1 cellular context compared by ENCODE assay signal in genomic region chr15:83732770-83733169, GRCh38.
TF ChIP-seq lines count a peak whose summit lies in the region.

No MANE protein-coding gene starts in this region.

TF ChIP-seq in HCT116, 20 proteins besides CTCF, POLR2A, EP300 and RAD21:
- TF ChIP-seq JUND (IDR thresholded peaks at IDR 0.05) (no peak), CBX3 (IDR thresholded peaks at IDR 0.05; ENCODE audit: low read depth) (no peak), REST (IDR thresholded peaks at IDR 0.05; ENCODE audit: low read depth) (no peak), ZBTB33 (IDR thresholded peaks at IDR 0.05; ENCODE audit: extremely low read depth, insufficient replicate concordance, low read length) (no peak), ATF3 (IDR thresholded peaks at IDR 0.05) (no peak), TCF7L2 (IDR thresholded peaks at IDR 0.05; ENCODE audit: borderline replicate concordance, extremely low read depth, insufficient read depth, insufficient read length) (no peak), SP1 (IDR thresholded peaks at IDR 0.05; ENCODE audit: low read depth) (no peak), MAX (IDR thresholded peaks at IDR 0.05) (no peak), YY1 (IDR thresholded peaks at IDR 0.05; ENCODE audit: extremely low read depth, insufficient replicate concordance, low read depth, low read length) (no peak), ELF1 (IDR thresholded peaks at IDR 0.05; ENCODE audit: borderline replicate concordance, low read depth) (no peak), ZNF274 (IDR thresholded peaks at IDR 0.05; ENCODE audit: low read depth, low read length) (no peak), EZH2 (IDR thresholded peaks at IDR 0.05) (no peak), CEBPB (IDR thresholded peaks at IDR 0.05; ENCODE audit: low read depth) (no peak), SIN3A (IDR thresholded peaks at IDR 0.05; ENCODE audit: low read depth) (no peak), ZFX (IDR thresholded peaks at IDR 0.05) (no peak), SRF (IDR thresholded peaks at IDR 0.05; ENCODE audit: low read depth) (no peak), EZH2phosphoT487 (IDR thresholded peaks at IDR 0.05; ENCODE audit: borderline replicate concordance) (no peak), EGR1 (IDR thresholded peaks at IDR 0.05; ENCODE audit: low read depth) (no peak)
